1 cellular context compared by ENCODE assay signal in the genomic region with DNA sequence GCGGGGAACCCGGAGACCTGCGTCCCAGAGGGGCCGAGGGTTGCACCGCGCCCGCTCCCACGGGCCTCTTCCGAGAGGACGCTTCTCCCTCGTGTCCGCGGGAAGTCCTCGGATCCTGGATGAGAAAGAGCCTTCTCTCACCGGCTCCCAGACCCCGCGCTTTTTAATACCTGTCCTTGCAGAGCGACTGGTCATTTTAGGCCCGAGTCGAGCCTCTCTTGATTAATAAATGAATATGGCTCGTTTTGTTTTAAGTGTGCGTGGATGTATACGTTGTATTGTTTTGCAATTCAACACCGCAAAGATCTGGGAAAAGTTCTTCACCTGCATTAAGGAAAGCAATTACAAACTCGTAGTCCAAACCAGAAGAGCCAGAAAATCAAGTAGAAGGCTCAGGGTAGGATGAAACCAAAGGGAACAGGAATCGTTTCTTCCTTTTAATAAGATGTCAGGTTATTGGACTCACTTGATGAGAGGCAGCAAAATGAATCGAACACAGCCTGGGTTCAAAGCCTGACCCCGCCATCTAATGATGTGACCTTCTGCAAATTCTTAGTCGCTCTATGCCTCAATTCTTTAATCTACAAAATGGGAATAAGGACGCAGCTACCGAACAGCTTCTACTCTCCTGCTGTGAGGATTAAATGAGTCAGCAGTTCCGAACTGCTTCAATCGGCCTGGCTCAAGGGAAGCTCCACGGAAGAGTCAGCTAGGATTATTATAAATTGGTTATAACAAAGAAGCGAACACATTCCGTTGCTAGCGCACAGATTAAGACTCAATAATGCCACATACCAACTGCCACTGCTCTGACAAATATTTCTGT.
TF ChIP-seq lines count a peak whose summit lies in the region.

No MANE protein-coding gene starts in this region.

TF ChIP-seq in HEK293, 187 proteins besides CTCF, POLR2A, EP300 and RAD21 (continued from another document):
- TF ChIP-seq, protein P1, sequence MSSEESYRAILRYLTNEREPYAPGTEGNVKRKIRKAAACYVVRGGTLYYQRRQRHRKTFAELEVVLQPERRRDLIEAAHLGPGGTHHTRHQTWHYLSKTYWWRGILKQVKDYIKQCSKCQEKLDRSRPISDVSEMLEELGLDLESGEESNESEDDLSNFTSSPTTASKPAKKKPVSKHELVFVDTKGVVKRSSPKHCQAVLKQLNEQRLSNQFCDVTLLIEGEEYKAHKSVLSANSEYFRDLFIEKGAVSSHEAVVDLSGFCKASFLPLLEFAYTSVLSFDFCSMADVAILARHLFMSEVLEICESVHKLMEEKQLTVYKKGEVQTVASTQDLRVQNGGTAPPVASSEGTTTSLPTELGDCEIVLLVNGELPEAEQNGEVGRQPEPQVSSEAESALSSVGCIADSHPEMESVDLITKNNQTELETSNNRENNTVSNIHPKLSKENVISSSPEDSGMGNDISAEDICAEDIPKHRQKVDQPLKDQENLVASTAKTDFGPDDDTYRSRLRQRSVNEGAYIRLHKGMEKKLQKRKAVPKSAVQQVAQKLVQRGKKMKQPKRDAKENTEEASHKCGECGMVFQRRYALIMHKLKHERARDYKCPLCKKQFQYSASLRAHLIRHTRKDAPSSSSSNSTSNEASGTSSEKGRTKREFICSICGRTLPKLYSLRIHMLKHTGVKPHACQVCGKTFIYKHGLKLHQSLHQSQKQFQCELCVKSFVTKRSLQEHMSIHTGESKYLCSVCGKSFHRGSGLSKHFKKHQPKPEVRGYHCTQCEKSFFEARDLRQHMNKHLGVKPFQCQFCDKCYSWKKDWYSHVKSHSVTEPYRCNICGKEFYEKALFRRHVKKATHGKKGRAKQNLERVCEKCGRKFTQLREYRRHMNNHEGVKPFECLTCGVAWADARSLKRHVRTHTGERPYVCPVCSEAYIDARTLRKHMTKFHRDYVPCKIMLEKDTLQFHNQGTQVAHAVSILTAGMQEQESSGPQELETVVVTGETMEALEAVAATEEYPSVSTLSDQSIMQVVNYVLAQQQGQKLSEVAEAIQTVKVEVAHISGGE (tag by site-specific recombination; conservative IDR thresholded peaks at IDR 0.05; ENCODE audit: low read depth): no peak
- TF ChIP-seq ZXDB (tag by site-specific recombination; IDR thresholded peaks at IDR 0.05) (0 out of 2 replicates have a peak, but pooled peaks have one; percentile 59), HOXD13 (CRISPR knock-in tag; IDR thresholded peaks at IDR 0.05; ENCODE audit: borderline replicate concordance) (no peak), ZNF391 (tag by site-specific recombination; IDR thresholded peaks at IDR 0.05; ENCODE audit: borderline replicate concordance, low read depth) (no peak), ZNF24 (tag by site-specific recombination; IDR thresholded peaks at IDR 0.05) (peak; percentile 20; the same call in 1 of the 2 replicates), ZNF501 (tag by site-specific recombination; IDR thresholded peaks at IDR 0.05) (no peak), OSR2 (tag by site-specific recombination; IDR thresholded peaks at IDR 0.05) (peak; percentile 59; the same call in 1 of the 2 replicates), BCL11A (tag by site-specific recombination; IDR thresholded peaks at IDR 0.05; ENCODE audit: low read depth) (no peak), OVOL3 (tag by site-specific recombination; IDR thresholded peaks at IDR 0.05) (no peak), ZNF560 (tag by site-specific recombination; IDR thresholded peaks at IDR 0.05; ENCODE audit: borderline replicate concordance) (no peak), ZFP37 (tag by site-specific recombination; IDR thresholded peaks at IDR 0.05) (0 out of 2 replicates have a peak, but pooled peaks have one; percentile 7), ZNF610 (tag by site-specific recombination; IDR thresholded peaks at IDR 0.05; ENCODE audit: borderline replicate concordance) (no peak), ZNF121 (tag by site-specific recombination; IDR thresholded peaks at IDR 0.05) (no peak), ZNF510 (tag by site-specific recombination; IDR thresholded peaks at IDR 0.05; ENCODE audit: insufficient replicate concordance) (no peak), ZNF341 (tag by site-specific recombination; IDR thresholded peaks at IDR 0.05; ENCODE audit: low read depth) (0 out of 2 replicates have a peak, but pooled peaks have one; percentile 10), ZNF16 (tag by site-specific recombination; IDR thresholded peaks at IDR 0.05; ENCODE audit: low read depth) (no peak), ZNF792 (tag by site-specific recombination; IDR thresholded peaks at IDR 0.05) (0 out of 2 replicates have a peak, but pooled peaks have one; percentile 0), ZBTB17 (tag by site-specific recombination; IDR thresholded peaks at IDR 0.05) (no peak)
- TF ChIP-seq, protein P2, sequence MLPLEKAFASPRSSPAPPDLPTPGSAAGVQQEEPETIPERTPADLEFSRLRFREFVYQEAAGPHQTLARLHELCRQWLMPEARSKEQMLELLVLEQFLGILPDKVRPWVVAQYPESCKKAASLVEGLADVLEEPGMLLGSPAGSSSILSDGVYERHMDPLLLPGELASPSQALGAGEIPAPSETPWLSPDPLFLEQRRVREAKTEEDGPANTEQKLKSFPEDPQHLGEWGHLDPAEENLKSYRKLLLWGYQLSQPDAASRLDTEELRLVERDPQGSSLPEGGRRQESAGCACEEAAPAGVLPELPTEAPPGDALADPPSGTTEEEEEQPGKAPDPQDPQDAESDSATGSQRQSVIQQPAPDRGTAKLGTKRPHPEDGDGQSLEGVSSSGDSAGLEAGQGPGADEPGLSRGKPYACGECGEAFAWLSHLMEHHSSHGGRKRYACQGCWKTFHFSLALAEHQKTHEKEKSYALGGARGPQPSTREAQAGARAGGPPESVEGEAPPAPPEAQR (tag by site-specific recombination; IDR thresholded peaks at IDR 0.05): no peak
- TF ChIP-seq, protein P3, sequence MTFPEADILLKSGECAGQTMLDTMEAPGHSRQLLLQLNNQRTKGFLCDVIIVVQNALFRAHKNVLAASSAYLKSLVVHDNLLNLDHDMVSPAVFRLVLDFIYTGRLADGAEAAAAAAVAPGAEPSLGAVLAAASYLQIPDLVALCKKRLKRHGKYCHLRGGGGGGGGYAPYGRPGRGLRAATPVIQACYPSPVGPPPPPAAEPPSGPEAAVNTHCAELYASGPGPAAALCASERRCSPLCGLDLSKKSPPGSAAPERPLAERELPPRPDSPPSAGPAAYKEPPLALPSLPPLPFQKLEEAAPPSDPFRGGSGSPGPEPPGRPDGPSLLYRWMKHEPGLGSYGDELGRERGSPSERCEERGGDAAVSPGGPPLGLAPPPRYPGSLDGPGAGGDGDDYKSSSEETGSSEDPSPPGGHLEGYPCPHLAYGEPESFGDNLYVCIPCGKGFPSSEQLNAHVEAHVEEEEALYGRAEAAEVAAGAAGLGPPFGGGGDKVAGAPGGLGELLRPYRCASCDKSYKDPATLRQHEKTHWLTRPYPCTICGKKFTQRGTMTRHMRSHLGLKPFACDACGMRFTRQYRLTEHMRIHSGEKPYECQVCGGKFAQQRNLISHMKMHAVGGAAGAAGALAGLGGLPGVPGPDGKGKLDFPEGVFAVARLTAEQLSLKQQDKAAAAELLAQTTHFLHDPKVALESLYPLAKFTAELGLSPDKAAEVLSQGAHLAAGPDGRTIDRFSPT (tag by site-specific recombination; IDR thresholded peaks at IDR 0.05): no peak
